1 cellular context compared by ENCODE assay signal in the genomic region with DNA sequence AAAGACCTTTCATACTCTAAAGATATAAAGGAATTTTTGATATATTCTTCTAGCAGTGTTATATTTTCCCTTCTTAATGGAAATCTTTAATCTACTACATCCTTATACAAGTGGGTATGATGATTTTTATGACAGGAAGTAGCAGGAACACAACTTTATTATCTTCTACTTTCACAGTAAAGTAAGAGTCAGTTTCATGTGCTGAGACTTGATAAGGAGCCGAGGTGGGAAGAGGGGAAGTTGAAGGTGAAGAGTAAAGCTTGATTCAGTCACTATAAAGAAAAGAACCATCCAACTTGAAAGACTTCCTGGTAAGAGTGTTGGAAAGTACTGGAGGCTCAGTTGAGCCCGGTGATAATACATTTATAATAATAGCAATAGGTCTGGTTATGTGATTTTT.
TF ChIP-seq lines count a peak whose summit lies in the region.

No MANE protein-coding gene starts in this region.

TF ChIP-seq in K562, 482 proteins besides CTCF, POLR2A, EP300 and RAD21 (continued from another document and continues in another):
- TF ChIP-seq, protein P1, sequence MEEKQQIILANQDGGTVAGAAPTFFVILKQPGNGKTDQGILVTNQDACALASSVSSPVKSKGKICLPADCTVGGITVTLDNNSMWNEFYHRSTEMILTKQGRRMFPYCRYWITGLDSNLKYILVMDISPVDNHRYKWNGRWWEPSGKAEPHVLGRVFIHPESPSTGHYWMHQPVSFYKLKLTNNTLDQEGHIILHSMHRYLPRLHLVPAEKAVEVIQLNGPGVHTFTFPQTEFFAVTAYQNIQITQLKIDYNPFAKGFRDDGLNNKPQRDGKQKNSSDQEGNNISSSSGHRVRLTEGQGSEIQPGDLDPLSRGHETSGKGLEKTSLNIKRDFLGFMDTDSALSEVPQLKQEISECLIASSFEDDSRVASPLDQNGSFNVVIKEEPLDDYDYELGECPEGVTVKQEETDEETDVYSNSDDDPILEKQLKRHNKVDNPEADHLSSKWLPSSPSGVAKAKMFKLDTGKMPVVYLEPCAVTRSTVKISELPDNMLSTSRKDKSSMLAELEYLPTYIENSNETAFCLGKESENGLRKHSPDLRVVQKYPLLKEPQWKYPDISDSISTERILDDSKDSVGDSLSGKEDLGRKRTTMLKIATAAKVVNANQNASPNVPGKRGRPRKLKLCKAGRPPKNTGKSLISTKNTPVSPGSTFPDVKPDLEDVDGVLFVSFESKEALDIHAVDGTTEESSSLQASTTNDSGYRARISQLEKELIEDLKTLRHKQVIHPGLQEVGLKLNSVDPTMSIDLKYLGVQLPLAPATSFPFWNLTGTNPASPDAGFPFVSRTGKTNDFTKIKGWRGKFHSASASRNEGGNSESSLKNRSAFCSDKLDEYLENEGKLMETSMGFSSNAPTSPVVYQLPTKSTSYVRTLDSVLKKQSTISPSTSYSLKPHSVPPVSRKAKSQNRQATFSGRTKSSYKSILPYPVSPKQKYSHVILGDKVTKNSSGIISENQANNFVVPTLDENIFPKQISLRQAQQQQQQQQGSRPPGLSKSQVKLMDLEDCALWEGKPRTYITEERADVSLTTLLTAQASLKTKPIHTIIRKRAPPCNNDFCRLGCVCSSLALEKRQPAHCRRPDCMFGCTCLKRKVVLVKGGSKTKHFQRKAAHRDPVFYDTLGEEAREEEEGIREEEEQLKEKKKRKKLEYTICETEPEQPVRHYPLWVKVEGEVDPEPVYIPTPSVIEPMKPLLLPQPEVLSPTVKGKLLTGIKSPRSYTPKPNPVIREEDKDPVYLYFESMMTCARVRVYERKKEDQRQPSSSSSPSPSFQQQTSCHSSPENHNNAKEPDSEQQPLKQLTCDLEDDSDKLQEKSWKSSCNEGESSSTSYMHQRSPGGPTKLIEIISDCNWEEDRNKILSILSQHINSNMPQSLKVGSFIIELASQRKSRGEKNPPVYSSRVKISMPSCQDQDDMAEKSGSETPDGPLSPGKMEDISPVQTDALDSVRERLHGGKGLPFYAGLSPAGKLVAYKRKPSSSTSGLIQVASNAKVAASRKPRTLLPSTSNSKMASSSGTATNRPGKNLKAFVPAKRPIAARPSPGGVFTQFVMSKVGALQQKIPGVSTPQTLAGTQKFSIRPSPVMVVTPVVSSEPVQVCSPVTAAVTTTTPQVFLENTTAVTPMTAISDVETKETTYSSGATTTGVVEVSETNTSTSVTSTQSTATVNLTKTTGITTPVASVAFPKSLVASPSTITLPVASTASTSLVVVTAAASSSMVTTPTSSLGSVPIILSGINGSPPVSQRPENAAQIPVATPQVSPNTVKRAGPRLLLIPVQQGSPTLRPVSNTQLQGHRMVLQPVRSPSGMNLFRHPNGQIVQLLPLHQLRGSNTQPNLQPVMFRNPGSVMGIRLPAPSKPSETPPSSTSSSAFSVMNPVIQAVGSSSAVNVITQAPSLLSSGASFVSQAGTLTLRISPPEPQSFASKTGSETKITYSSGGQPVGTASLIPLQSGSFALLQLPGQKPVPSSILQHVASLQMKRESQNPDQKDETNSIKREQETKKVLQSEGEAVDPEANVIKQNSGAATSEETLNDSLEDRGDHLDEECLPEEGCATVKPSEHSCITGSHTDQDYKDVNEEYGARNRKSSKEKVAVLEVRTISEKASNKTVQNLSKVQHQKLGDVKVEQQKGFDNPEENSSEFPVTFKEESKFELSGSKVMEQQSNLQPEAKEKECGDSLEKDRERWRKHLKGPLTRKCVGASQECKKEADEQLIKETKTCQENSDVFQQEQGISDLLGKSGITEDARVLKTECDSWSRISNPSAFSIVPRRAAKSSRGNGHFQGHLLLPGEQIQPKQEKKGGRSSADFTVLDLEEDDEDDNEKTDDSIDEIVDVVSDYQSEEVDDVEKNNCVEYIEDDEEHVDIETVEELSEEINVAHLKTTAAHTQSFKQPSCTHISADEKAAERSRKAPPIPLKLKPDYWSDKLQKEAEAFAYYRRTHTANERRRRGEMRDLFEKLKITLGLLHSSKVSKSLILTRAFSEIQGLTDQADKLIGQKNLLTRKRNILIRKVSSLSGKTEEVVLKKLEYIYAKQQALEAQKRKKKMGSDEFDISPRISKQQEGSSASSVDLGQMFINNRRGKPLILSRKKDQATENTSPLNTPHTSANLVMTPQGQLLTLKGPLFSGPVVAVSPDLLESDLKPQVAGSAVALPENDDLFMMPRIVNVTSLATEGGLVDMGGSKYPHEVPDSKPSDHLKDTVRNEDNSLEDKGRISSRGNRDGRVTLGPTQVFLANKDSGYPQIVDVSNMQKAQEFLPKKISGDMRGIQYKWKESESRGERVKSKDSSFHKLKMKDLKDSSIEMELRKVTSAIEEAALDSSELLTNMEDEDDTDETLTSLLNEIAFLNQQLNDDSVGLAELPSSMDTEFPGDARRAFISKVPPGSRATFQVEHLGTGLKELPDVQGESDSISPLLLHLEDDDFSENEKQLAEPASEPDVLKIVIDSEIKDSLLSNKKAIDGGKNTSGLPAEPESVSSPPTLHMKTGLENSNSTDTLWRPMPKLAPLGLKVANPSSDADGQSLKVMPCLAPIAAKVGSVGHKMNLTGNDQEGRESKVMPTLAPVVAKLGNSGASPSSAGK (IDR thresholded peaks at IDR 0.05): no peak
- TF ChIP-seq BRCA1 (IDR thresholded peaks at IDR 0.05) (no peak), BRCA1 (CRISPR knock-in tag; IDR thresholded peaks at IDR 0.05) (no peak), CBFA2T2 (conservative IDR thresholded peaks at IDR 0.05) (peak; percentile 57), ZNF445 (CRISPR knock-in tag; IDR thresholded peaks at IDR 0.05; ENCODE audit: low read depth) (no peak), ARID1B (IDR thresholded peaks at IDR 0.05) (peak; percentile 82), PTTG1 (tag; IDR thresholded peaks at IDR 0.05; ENCODE audit: low read depth) (no peak), ZNF589 (CRISPR knock-in tag; IDR thresholded peaks at IDR 0.05; ENCODE audit: low read depth) (no peak), ZNF347 (CRISPR knock-in tag; IDR thresholded peaks at IDR 0.05; ENCODE audit: low read depth) (no peak), SMARCA4 (IDR thresholded peaks at IDR 0.05) (peak; percentile 78), MCM5 (IDR thresholded peaks at IDR 0.05; ENCODE audit: low read depth) (no peak), ZNF668 (CRISPR knock-in tag; IDR thresholded peaks at IDR 0.05) (no peak), TAL1 (IDR thresholded peaks at IDR 0.05) (peak; percentile 55), ELF4 (CRISPR knock-in tag; IDR thresholded peaks at IDR 0.05) (no peak), PML (IDR thresholded peaks at IDR 0.05; ENCODE audit: low read length) (peak; percentile 36; the same call in 1 of the 2 replicates), ERF (CRISPR knock-in tag; IDR thresholded peaks at IDR 0.05) (no peak), HNRNPK (IDR thresholded peaks at IDR 0.05; ENCODE audit: low read depth, low read length, poor library complexity, severe bottlenecking) (no peak), SPI1 (IDR thresholded peaks at IDR 0.05; ENCODE audit: borderline replicate concordance, low read depth, low read length) (peak; percentile 56; the same call in 1 of the 2 replicates), KDM5B (IDR thresholded peaks at IDR 0.05; ENCODE audit: insufficient replicate concordance, low read depth, low read length) (no peak), NCOR1 (IDR thresholded peaks at IDR 0.05) (peak; percentile 51; the same call in 1 of the 2 replicates), SMAD2 (IDR thresholded peaks at IDR 0.05; ENCODE audit: low read depth, low read length) (no peak), TEAD4 (IDR thresholded peaks at IDR 0.05; ENCODE audit: low read length) (peak; percentile 79; the same call in 1 of the 2 replicates), TEAD4 (CRISPR knock-in tag; IDR thresholded peaks at IDR 0.05; ENCODE audit: borderline replicate concordance) (no peak), ZFX (CRISPR knock-in tag; IDR thresholded peaks at IDR 0.05) (no peak)
- TF ChIP-seq, protein P2, sequence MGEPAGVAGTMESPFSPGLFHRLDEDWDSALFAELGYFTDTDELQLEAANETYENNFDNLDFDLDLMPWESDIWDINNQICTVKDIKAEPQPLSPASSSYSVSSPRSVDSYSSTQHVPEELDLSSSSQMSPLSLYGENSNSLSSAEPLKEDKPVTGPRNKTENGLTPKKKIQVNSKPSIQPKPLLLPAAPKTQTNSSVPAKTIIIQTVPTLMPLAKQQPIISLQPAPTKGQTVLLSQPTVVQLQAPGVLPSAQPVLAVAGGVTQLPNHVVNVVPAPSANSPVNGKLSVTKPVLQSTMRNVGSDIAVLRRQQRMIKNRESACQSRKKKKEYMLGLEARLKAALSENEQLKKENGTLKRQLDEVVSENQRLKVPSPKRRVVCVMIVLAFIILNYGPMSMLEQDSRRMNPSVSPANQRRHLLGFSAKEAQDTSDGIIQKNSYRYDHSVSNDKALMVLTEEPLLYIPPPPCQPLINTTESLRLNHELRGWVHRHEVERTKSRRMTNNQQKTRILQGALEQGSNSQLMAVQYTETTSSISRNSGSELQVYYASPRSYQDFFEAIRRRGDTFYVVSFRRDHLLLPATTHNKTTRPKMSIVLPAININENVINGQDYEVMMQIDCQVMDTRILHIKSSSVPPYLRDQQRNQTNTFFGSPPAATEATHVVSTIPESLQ (CRISPR knock-in tag; IDR thresholded peaks at IDR 0.05): no peak
- TF ChIP-seq, protein P3, sequence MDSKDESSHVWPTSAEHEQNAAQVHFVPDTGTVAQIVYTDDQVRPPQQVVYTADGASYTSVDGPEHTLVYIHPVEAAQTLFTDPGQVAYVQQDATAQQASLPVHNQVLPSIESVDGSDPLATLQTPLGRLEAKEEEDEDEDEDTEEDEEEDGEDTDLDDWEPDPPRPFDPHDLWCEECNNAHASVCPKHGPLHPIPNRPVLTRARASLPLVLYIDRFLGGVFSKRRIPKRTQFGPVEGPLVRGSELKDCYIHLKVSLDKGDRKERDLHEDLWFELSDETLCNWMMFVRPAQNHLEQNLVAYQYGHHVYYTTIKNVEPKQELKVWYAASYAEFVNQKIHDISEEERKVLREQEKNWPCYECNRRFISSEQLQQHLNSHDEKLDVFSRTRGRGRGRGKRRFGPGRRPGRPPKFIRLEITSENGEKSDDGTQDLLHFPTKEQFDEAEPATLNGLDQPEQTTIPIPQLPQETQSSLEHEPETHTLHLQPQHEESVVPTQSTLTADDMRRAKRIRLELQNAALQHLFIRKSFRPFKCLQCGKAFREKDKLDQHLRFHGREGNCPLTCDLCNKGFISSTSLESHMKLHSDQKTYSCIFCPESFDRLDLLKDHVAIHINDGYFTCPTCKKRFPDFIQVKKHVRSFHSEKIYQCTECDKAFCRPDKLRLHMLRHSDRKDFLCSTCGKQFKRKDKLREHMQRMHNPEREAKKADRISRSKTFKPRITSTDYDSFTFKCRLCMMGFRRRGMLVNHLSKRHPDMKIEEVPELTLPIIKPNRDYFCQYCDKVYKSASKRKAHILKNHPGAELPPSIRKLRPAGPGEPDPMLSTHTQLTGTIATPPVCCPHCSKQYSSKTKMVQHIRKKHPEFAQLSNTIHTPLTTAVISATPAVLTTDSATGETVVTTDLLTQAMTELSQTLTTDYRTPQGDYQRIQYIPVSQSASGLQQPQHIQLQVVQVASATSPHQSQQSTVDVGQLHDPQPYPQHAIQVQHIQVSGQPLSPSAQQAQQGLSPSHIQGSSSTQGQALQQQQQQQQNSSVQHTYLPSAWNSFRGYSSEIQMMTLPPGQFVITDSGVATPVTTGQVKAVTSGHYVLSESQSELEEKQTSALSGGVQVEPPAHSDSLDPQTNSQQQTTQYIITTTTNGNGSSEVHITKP (IDR thresholded peaks at IDR 0.05; ENCODE audit: partially characterized antibody): no peak
- TF ChIP-seq, protein P4, sequence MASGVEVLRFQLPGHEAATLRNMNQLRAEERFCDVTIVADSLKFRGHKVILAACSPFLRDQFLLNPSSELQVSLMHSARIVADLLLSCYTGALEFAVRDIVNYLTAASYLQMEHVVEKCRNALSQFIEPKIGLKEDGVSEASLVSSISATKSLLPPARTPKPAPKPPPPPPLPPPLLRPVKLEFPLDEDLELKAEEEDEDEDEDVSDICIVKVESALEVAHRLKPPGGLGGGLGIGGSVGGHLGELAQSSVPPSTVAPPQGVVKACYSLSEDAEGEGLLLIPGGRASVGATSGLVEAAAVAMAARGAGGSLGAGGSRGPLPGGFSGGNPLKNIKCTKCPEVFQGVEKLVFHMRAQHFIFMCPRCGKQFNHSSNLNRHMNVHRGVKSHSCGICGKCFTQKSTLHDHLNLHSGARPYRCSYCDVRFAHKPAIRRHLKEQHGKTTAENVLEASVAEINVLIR (CRISPR knock-in tag; IDR thresholded peaks at IDR 0.05): no peak
- TF ChIP-seq, protein P5, sequence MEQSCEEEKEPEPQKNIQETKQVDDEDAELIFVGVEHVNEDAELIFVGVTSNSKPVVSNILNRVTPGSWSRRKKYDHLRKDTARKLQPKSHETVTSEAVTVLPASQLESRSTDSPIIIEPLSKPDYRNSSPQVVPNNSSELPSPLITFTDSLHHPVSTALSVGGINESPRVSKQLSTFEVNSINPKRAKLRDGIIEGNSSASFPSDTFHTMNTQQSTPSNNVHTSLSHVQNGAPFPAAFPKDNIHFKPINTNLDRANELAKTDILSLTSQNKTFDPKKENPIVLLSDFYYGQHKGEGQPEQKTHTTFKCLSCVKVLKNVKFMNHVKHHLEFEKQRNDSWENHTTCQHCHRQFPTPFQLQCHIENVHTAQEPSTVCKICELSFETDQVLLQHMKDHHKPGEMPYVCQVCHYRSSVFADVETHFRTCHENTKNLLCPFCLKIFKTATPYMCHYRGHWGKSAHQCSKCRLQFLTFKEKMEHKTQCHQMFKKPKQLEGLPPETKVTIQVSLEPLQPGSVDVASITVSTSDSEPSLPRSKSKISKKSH (CRISPR knock-in tag; IDR thresholded peaks at IDR 0.05): no peak
- TF ChIP-seq, protein P6, sequence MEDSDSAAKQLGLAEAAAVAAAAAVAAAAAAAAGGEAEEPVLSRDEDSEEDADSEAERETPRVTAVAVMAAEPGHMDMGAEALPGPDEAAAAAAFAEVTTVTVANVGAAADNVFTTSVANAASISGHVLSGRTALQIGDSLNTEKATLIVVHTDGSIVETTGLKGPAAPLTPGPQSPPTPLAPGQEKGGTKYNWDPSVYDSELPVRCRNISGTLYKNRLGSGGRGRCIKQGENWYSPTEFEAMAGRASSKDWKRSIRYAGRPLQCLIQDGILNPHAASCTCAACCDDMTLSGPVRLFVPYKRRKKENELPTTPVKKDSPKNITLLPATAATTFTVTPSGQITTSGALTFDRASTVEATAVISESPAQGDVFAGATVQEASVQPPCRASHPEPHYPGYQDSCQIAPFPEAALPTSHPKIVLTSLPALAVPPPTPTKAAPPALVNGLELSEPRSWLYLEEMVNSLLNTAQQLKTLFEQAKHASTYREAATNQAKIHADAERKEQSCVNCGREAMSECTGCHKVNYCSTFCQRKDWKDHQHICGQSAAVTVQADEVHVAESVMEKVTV (CRISPR knock-in tag; IDR thresholded peaks at IDR 0.05): no peak
- TF ChIP-seq, protein P7, sequence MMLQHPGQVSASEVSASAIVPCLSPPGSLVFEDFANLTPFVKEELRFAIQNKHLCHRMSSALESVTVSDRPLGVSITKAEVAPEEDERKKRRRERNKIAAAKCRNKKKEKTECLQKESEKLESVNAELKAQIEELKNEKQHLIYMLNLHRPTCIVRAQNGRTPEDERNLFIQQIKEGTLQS (IDR thresholded peaks at IDR 0.05): no peak
- TF ChIP-seq, protein P7 (CRISPR knock-in tag; conservative IDR thresholded peaks at IDR 0.05): no peak
- TF ChIP-seq, protein P8, sequence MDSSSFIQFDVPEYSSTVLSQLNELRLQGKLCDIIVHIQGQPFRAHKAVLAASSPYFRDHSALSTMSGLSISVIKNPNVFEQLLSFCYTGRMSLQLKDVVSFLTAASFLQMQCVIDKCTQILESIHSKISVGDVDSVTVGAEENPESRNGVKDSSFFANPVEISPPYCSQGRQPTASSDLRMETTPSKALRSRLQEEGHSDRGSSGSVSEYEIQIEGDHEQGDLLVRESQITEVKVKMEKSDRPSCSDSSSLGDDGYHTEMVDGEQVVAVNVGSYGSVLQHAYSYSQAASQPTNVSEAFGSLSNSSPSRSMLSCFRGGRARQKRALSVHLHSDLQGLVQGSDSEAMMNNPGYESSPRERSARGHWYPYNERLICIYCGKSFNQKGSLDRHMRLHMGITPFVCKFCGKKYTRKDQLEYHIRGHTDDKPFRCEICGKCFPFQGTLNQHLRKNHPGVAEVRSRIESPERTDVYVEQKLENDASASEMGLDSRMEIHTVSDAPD (CRISPR knock-in tag; IDR thresholded peaks at IDR 0.05): no peak
